In the genomic region with DNA sequence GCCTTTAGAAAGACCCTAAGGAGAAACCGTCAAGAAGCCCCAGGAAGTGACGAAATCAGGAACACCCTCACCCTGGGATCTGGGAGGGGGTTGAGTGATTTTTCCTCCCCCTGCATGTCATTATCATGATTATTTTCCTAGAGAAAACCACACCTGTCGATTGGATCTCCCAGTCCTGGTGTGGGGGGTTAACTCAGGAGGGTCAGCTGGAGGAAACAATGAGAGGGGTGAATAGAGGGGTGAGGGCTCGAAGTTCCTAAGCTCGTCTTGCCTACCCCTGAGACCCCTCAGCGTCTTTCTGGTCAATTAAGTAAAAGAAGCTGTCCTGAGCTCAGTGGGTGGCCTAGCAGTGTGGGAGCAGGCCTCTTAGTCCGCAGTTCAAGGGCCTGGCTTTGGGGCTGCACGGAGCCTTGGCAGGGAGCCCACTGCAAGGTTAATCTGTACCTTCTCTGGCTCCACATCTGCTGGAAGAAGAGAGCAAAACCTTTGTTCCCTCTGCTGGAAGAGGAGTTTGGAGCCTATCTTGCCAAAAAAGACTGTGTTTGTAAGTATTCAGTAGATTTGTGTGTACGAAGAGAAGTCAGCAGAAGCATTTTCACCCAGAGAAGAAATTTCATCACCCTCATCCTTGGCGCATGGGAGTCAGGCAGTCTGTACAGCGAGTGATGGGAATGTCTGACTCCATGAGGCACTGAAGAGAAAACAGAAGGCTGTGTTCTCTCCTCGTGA, we compare ENCODE assay signal across 19 cellular contexts. TPM values are rescaled to one million over a fixed set of nuclear protein-coding genes. Genes with fewer than 3 reads are reported as not detected.
DNase-seq lines count a peak whose midpoint lies in the region; ATAC-seq and TF ChIP-seq lines count a peak whose summit lies in the region.
"Had no signal": no experiment of that assay in that cellular context is flagged by ENCODE, and none has a peak within 500 bp of the region (broad histone marks: within the 10 kb centered on the region; RNA-seq: fewer than 3 reads in every experiment).

No MANE protein-coding gene starts in this region.

- H3K9me3 Mint-ChIP-seq in dendritic cell treated with granulocyte-macrophage colony-stimulating factor and Interleukin-4, amounts not matched to agents 40 ng/mL and 50 ng/mL, for 4 days, result peaks cover 19% of the 10 kb centered on the region
- H3K9me3 Mint-ChIP-seq in activated CD8-positive, alpha-beta T cell treated with anti-CD3 and anti-CD28 coated beads for 36 hours, result peaks cover 4% of the 10 kb centered on the region

- H3K14ac ChIP-seq in mesenchymal stem cell (ENCODE audit: low read length in 2 of 2), result no peak overlapping the region

- CTCF ChIA-PET in activated CD8-positive, alpha-beta T cell treated with anti-CD3 and anti-CD28 coated beads for 36 hours (lab: Charles Lee), result interaction anchor here (1.6 kb wide), 1 partner anchor 80 kb away, joined by 4 read pairs; no protein-coding TSS in a partner anchor

- H3K4me3 Mint-ChIP-seq in dendritic cell treated with granulocyte-macrophage colony-stimulating factor and Interleukin-4, amounts not matched to agents 40 ng/mL and 50 ng/mL, for 4 days, result no peak overlapping the region
- no peak overlapping the region for H3K4me3 Mint-ChIP-seq in activated CD8-positive, alpha-beta T cell treated with anti-CD3 and anti-CD28 coated beads for 36 hours
- H3K4me3 Mint-ChIP-seq: activated T-cell treated with anti-CD3 and anti-CD28 coated beads, Interleukin-2, amount 50 U/mL, for 24 hours; endodermal cell; H9 had no signal

- TF ChIP-seq EP300 in tibial nerve (IDR thresholded peaks at IDR 0.05), result peak in 1 of 2 donors; percentile 16

- H3K4me1 ChIP-seq in mesenchymal stem cell (ENCODE audit: control insufficient read depth, insufficient read depth, low read depth, low read length) (peaks cover 11% of the 10 kb centered on the region), tibial nerve (peaks cover 0 to 42% (median 18%) of the 10 kb centered on the region in 4 donors)
- H3K4me1 ChIP-seq: sigmoid colon had no signal

- H2BK15ac ChIP-seq in mesenchymal stem cell (ENCODE audit: low read depth, poor library complexity, severe bottlenecking), result no peak overlapping the region

- no peak for TF ChIP-seq CTCF in tibial nerve (IDR thresholded peaks at IDR 0.05)
- no peak for TF ChIP-seq CTCF in activated CD8-positive, alpha-beta T cell treated with anti-CD3 and anti-CD28 coated beads for 36 hours (IDR thresholded peaks at IDR 0.05)

- no peak overlapping the region for H3K23ac ChIP-seq in mesenchymal stem cell (ENCODE audit: low read length in 2 of 2)

- peaks cover 12% of the 10 kb centered on the region for H3K9me3 ChIP-seq in mesenchymal stem cell (ENCODE audit: control insufficient read depth, low read length)
- no peaks in the 10 kb centered on the region for H3K9me3 ChIP-seq in tibial nerve

- peak overlapping the region; percentile 40 for H3K27ac Mint-ChIP-seq in dendritic cell treated with granulocyte-macrophage colony-stimulating factor and Interleukin-4, amounts not matched to agents 40 ng/mL and 50 ng/mL, for 4 days
- H3K27ac Mint-ChIP-seq in activated CD8-positive, alpha-beta T cell treated with anti-CD3 and anti-CD28 coated beads for 36 hours, result no peak overlapping the region
- H3K27ac Mint-ChIP-seq: activated T-cell treated with anti-CD3 and anti-CD28 coated beads, Interleukin-2, amount 50 U/mL, for 24 hours; endodermal cell had no signal

- H3K9ac ChIP-seq in mesenchymal stem cell (ENCODE audit: low read length), result peak overlapping the region; percentile 18

- no peak overlapping the region for H3K18ac ChIP-seq in mesenchymal stem cell (ENCODE audit: low read depth in 1 of 2, low read length in 2 of 2)

- no peak overlapping the region for H3K4ac ChIP-seq in mesenchymal stem cell (ENCODE audit: low read depth in 1 of 2, low read length in 2 of 2)

- intact Hi-C loops in dendritic cell treated with granulocyte-macrophage colony-stimulating factor and Interleukin-4, amounts not matched to agents 40 ng/mL and 50 ng/mL, for 4 days (cut with micrococcal nuclease), result no loop called here
- intact Hi-C loops in activated CD8-positive, alpha-beta T cell treated with anti-CD3 and anti-CD28 coated beads for 36 hours (cut with micrococcal nuclease), result no loop called here

- peak overlapping the region; percentile 10 for H3K4me2 ChIP-seq in mesenchymal stem cell (ENCODE audit: low read length, poor library complexity, severe bottlenecking)

- 76% methylated on average over 10 of the region's 12 CpGs for WGBS in mesenchymal stem cell
- 50 to 54% methylated on average over 12 of the region's 12 CpGs for WGBS in tibial nerve, 2 donors

- H3K27me3 ChIP-seq in mesenchymal stem cell (ENCODE audit: control insufficient read depth in 1 of 2, insufficient read depth in 1 of 2, low read length in 2 of 2), result no peaks in the 10 kb centered on the region
- no peaks in the 10 kb centered on the region for H3K27me3 ChIP-seq in tibial nerve
- H3K27me3 ChIP-seq: sigmoid colon had no signal

- H2AK5ac ChIP-seq in mesenchymal stem cell (ENCODE audit: low read length, severe bottlenecking), result no peak overlapping the region

- H2BK120ac ChIP-seq in mesenchymal stem cell (ENCODE audit: low read depth, low read length), result no peak overlapping the region

- H3K36me3 Mint-ChIP-seq in dendritic cell treated with granulocyte-macrophage colony-stimulating factor and Interleukin-4, amounts not matched to agents 40 ng/mL and 50 ng/mL, for 4 days (ENCODE audit: low read depth), result peaks cover 14% of the 10 kb centered on the region
- peaks cover 7% of the 10 kb centered on the region for H3K36me3 Mint-ChIP-seq in activated CD8-positive, alpha-beta T cell treated with anti-CD3 and anti-CD28 coated beads for 36 hours (ENCODE audit: low read depth)

- H3K4me3 ChIP-seq in mesenchymal stem cell (ENCODE audit: insufficient read depth in 1 of 2, low read depth in 1 of 2, low read length in 2 of 2), result no peak overlapping the region
- H3K4me3 ChIP-seq in tibial nerve, result no peak overlapping the region
- H3K4me3 ChIP-seq: sigmoid colon, SK-N-MC, thoracic aorta had no signal

- ATAC-seq in HG03520 (IDR thresholded peaks at IDR 0.05; ENCODE audit: unreplicated experiment), result no peak
- ATAC-seq in activated CD8-positive, alpha-beta T cell treated with anti-CD3 and anti-CD28 coated beads for 36 hours, result no peak

- no peak overlapping the region for H4K91ac ChIP-seq in mesenchymal stem cell (ENCODE audit: low read length)

- no peak overlapping the region for H2BK12ac ChIP-seq in mesenchymal stem cell (ENCODE audit: low read length in 2 of 2)

- no peaks in the 10 kb centered on the region for H3K36me3 ChIP-seq in mesenchymal stem cell (ENCODE audit: control insufficient read depth in 1 of 2, insufficient read depth in 2 of 2, low read depth in 1 of 2, low read length in 2 of 2)
- H3K36me3 ChIP-seq in tibial nerve, result no peaks in the 10 kb centered on the region
- H3K36me3 ChIP-seq: sigmoid colon, thoracic aorta, WERI-Rb-1 had no signal

- H3K27ac ChIP-seq in mesenchymal stem cell (ENCODE audit: low read length, poor library complexity, severe bottlenecking), result peak overlapping the region; percentile 75
- peak overlapping the region in 3 of 4 donors; percentile 62 to 84 (median 67) for H3K27ac ChIP-seq in tibial nerve
- H3K27ac ChIP-seq: 22Rv1, sigmoid colon, SK-N-MC, thoracic aorta, WERI-Rb-1 had no signal

- peaks cover 42% of the 10 kb centered on the region for H3K4me1 Mint-ChIP-seq in dendritic cell treated with granulocyte-macrophage colony-stimulating factor and Interleukin-4, amounts not matched to agents 40 ng/mL and 50 ng/mL, for 4 days (ENCODE audit: low read depth)
- H3K4me1 Mint-ChIP-seq in activated CD8-positive, alpha-beta T cell treated with anti-CD3 and anti-CD28 coated beads for 36 hours (ENCODE audit: low read depth), result no peaks in the 10 kb centered on the region

- no peak for TF ChIP-seq POLR2A in tibial nerve (IDR thresholded peaks at IDR 0.05)

- no peak overlapping the region for H2AFZ ChIP-seq in mesenchymal stem cell (ENCODE audit: low read depth, low read length)

- H4K8ac ChIP-seq in mesenchymal stem cell (ENCODE audit: low read length), result no peak overlapping the region

- DNase-seq in DMS 273 (lab: John Stamatoyannopoulos, UW; ENCODE audit: unreplicated experiment) (peak; percentile 30), DMS 273 treated with DMSO at 0.1 percent for 48 hours (lab: John Stamatoyannopoulos, UW) (no peak), mesenchymal stem cell (no peak), tibial nerve (ENCODE audit: low spot score in 2 of 2) (peak in 1 of 2 donors; percentile 24), GDM1 (lab: John Stamatoyannopoulos, UW) (no peak)
- DNase-seq in activated CD8-positive, alpha-beta T cell treated with anti-CD3 and anti-CD28 coated beads for 36 hours, result no peak
- DNase-seq: activated T-cell treated with anti-CD3 and anti-CD28 coated beads, Interleukin-2, amount 50 U/mL, for 24 hours; endodermal cell; H9; NCI-H1436; NCI-H774; sigmoid colon; WERI-Rb-1 had no signal

- H2BK5ac ChIP-seq in mesenchymal stem cell (ENCODE audit: low read depth, low read length, poor library complexity, severe bottlenecking), result peak overlapping the region; percentile 35

- no peaks in the 10 kb centered on the region for H3K79me1 ChIP-seq in mesenchymal stem cell (replicated peaks; ENCODE audit: low read length, poor library complexity, severe bottlenecking)

- no peaks in the 10 kb centered on the region for H3K27me3 Mint-ChIP-seq in dendritic cell treated with granulocyte-macrophage colony-stimulating factor and Interleukin-4, amounts not matched to agents 40 ng/mL and 50 ng/mL, for 4 days
- no peaks in the 10 kb centered on the region for H3K27me3 Mint-ChIP-seq in activated CD8-positive, alpha-beta T cell treated with anti-CD3 and anti-CD28 coated beads for 36 hours
- H3K27me3 Mint-ChIP-seq: activated T-cell treated with anti-CD3 and anti-CD28 coated beads, Interleukin-2, amount 50 U/mL, for 24 hours had no signal

- POLR2A ChIA-PET in activated CD8-positive, alpha-beta T cell treated with anti-CD3 and anti-CD28 coated beads for 36 hours (lab: Charles Lee), result no interaction called here

RNA-seq across cellular contexts. Expression of a gene that starts 34.2 kb away (rescaled TPM):
- polyA plus RNA-seq in mesenchymal stem cell (2013, experiment 1 of 2), result 3,841 TPM
- 3,893 TPM for polyA plus RNA-seq in mesenchymal stem cell (2013, experiment 2 of 2)
- 1,000 to 10,000 TPM; 3,872 to 5,003 (median 4,779) TPM for total RNA-seq in tibial nerve
- total RNA-seq in activated CD8-positive, alpha-beta T cell treated with anti-CD3 and anti-CD28 coated beads for 36 hours, result 100 to 1,000 TPM; 700 to 729 TPM

RNA-seq across cellular contexts. Expression of a gene that starts 51.5 kb away (rescaled TPM):
- 2.9 TPM for polyA plus RNA-seq in mesenchymal stem cell (2013, experiment 1 of 2)
- 2.6 TPM for polyA plus RNA-seq in mesenchymal stem cell (2013, experiment 2 of 2)
- 10 to 100 TPM; 33.2 to 53.2 (median 45.7) TPM for total RNA-seq in tibial nerve
- under 1 TPM; 0.61 to 0.83 TPM for total RNA-seq in activated CD8-positive, alpha-beta T cell treated with anti-CD3 and anti-CD28 coated beads for 36 hours
- total RNA-seq: HT1080 had no signal

Comparison
In these comparisons a context has a peak if more than half of its experiments do, and no peak if none do; other contexts are left out.
1. RNA of a gene that starts 34.2 kb away (total RNA-seq): 3,872 to 5,003 TPM in tibial nerve; 700 to 729 TPM in activated CD8-positive, alpha-beta T cell treated with anti-CD3 and anti-CD28 coated beads for 36 hours; every median in the first group is over 4 times any median in the second.
2. RNA of a gene that starts 51.5 kb away (total RNA-seq): 33.2 to 53.2 TPM in tibial nerve; 0.61 to 0.83 TPM in activated CD8-positive, alpha-beta T cell treated with anti-CD3 and anti-CD28 coated beads for 36 hours; every median in the first group is over 10 times any median in the second.